16 cellular contexts compared by ENCODE assay signal in genomic region chrX:10360121-10360520, GRCh38.
DNase-seq lines count a peak whose midpoint lies in the region; ATAC-seq and TF ChIP-seq lines count a peak whose summit lies in the region.
"Had no signal": no experiment of that assay in that cellular context is flagged by ENCODE, and none has a peak within 500 bp of the region (broad histone marks: within the 10 kb centered on the region; RNA-seq: fewer than 3 reads in every experiment).

No MANE protein-coding gene starts in this region.

- CTCF ChIA-PET in activated CD4-positive, alpha-beta T cell treated with anti-CD3 and anti-CD28 coated beads, Interleukin-2, amount 10 ng/mL, durations not matched to agents 7 days and 5 days (lab: Charles Lee): no interaction called here

- TF ChIP-seq CTCF in GM13976 (IDR thresholded peaks at IDR 0.05; ENCODE audit: borderline replicate concordance, control extremely low read depth, extremely low read depth, insufficient read depth, missing control alignments): no peak

- H3K36me3 Mint-ChIP-seq in activated CD4-positive, alpha-beta T cell treated with anti-CD3 and anti-CD28 coated beads, Interleukin-2, amount 10 ng/mL, durations not matched to agents 7 days and 5 days (ENCODE audit: low read depth): no peaks in the 10 kb centered on the region

- in situ Hi-C loops in GM13976 (cut with MboI; ENCODE audit: low sequenced_read_pairs, unreplicated experiment): no loop called here

- H3K9me3 Mint-ChIP-seq in activated CD4-positive, alpha-beta T cell treated with anti-CD3 and anti-CD28 coated beads, Interleukin-2, amount 10 ng/mL, durations not matched to agents 7 days and 5 days: no peaks in the 10 kb centered on the region
- H3K9me3 Mint-ChIP-seq: stimulated activated naive CD8-positive, alpha-beta T cell treated with anti-CD3 and anti-CD28 coated beads, Interleukin-15, Interleukin-2, amounts not matched to agents 100 ng/mL and 50 ng/mL, for 24 hours had no signal

- DNase-seq in A172 (ENCODE audit: low spot score) (peak; percentile 10), EH (ENCODE audit: low read depth) (peak; percentile 10), astrocyte of the hippocampus (ENCODE audit: low read depth, low spot score) (peak; percentile 45), left ventricle myocardium superior (peak; percentile 41), GM13976 (ENCODE audit: low spot score) (no peak)
- DNase-seq in stimulated activated CD8-positive, alpha-beta memory T cell treated with anti-CD3 and anti-CD28 coated beads, Interleukin-4, amount 100 ng/mL, for 48 hours: no peak
- no peak for DNase-seq in activated CD4-positive, alpha-beta T cell treated with anti-CD3 and anti-CD28 coated beads, Interleukin-2, amount 10 ng/mL, durations not matched to agents 7 days and 5 days
- DNase-seq in stimulated activated CD4-positive, alpha-beta T cell treated with anti-CD3 and anti-CD28 coated beads, Interleukin-12 subunit alpha, Interleukin-12 subunit beta, amount 100 ng/mL, for 4 hours: no peak
- DNase-seq: activated CD4-positive, CD25-positive, alpha-beta regulatory T cell; activated effector memory CD4-positive, alpha-beta T cell treated with Interleukin-2 at 50 U/mL for 16 hours; colonic mucosa; KBM-7; NCI-H526 treated with DMSO at 0.1 percent for 48 hours; Peyer's patch; spleen had no signal

- H3K4me1 Mint-ChIP-seq in activated CD4-positive, alpha-beta T cell treated with anti-CD3 and anti-CD28 coated beads, Interleukin-2, amount 10 ng/mL, durations not matched to agents 7 days and 5 days: no peaks in the 10 kb centered on the region

- ATAC-seq in left ventricle myocardium superior: no peak

- H3K27me3 Mint-ChIP-seq in activated CD4-positive, alpha-beta T cell treated with anti-CD3 and anti-CD28 coated beads, Interleukin-2, amount 10 ng/mL, durations not matched to agents 7 days and 5 days: no peaks in the 10 kb centered on the region
- H3K27me3 Mint-ChIP-seq: stimulated activated naive CD8-positive, alpha-beta T cell treated with anti-CD3 and anti-CD28 coated beads, Interleukin-15, Interleukin-2, amounts not matched to agents 100 ng/mL and 50 ng/mL, for 24 hours had no signal

- intact Hi-C loops in left ventricle myocardium superior (cut with micrococcal nuclease): no loop called here

- POLR2A ChIA-PET in activated CD4-positive, alpha-beta T cell treated with anti-CD3 and anti-CD28 coated beads, Interleukin-2, amount 10 ng/mL, durations not matched to agents 7 days and 5 days (lab: Charles Lee): no interaction called here

- H3K27ac Mint-ChIP-seq in activated CD4-positive, alpha-beta T cell treated with anti-CD3 and anti-CD28 coated beads, Interleukin-2, amount 10 ng/mL, durations not matched to agents 7 days and 5 days: no peak overlapping the region
- H3K27ac Mint-ChIP-seq: stimulated activated naive CD8-positive, alpha-beta T cell treated with anti-CD3 and anti-CD28 coated beads, Interleukin-15, Interleukin-2, amounts not matched to agents 100 ng/mL and 50 ng/mL, for 24 hours had no signal

- no peak overlapping the region for H3K4me3 Mint-ChIP-seq in activated CD4-positive, alpha-beta T cell treated with anti-CD3 and anti-CD28 coated beads, Interleukin-2, amount 10 ng/mL, durations not matched to agents 7 days and 5 days
- H3K4me3 Mint-ChIP-seq: stimulated activated naive CD8-positive, alpha-beta T cell treated with anti-CD3 and anti-CD28 coated beads, Interleukin-15, Interleukin-2, amounts not matched to agents 100 ng/mL and 50 ng/mL, for 24 hours had no signal

Comparison
In these comparisons a context has a peak if more than half of its experiments do, and no peak if none do; other contexts are left out.
1. DNase-seq: peak in A172 (single experiment), EH (single experiment), astrocyte of the hippocampus (single experiment) and left ventricle myocardium superior (single experiment); none in stimulated activated CD8-positive, alpha-beta memory T cell treated with anti-CD3 and anti-CD28 coated beads, Interleukin-4, amount 100 ng/mL, for 48 hours (single experiment), activated CD4-positive, alpha-beta T cell treated with anti-CD3 and anti-CD28 coated beads, Interleukin-2, amount 10 ng/mL, durations not matched to agents 7 days and 5 days (single experiment), stimulated activated CD4-positive, alpha-beta T cell treated with anti-CD3 and anti-CD28 coated beads, Interleukin-12 subunit alpha, Interleukin-12 subunit beta, amount 100 ng/mL, for 4 hours (single experiment) and GM13976 (single experiment).